ENCODE assay signal across 1 cellular context in the genomic region with DNA sequence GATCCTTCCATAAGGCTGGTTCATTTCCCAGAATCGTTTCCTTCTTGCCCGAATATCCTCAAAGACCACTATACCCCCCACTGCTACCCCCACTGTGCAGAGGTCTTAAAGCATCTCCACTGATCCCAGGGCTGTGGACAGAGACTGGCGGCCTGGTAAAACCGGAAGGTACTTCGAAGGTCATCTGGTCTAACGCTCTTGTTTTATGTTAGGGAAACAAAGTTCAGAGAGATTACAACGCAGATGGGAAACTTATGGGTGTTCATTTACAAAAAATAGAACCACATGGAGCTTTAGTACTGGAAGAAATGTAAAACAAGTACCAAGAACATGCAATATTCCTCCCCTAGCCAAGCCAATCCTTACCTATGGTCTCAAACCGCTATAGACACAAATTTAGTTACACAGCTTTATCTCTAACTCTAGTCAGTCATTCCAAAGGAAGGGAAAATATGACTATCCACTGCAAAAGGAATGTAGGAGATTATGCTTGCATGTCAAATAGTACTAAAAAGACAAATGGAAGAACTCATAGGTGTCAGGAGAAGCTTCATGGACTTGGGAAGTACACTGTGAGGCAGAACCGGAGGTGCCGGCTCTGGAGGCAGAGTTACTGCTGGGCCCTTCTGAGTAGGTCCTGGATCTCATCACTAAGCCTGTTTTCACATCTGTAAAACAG.
TF ChIP-seq lines count a peak whose summit lies in the region.

No MANE protein-coding gene starts in this region.

TF ChIP-seq in HepG2, 621 proteins besides CTCF, POLR2A, EP300 and RAD21 (continued from another document and continues in another):
- TF ChIP-seq, protein P1, sequence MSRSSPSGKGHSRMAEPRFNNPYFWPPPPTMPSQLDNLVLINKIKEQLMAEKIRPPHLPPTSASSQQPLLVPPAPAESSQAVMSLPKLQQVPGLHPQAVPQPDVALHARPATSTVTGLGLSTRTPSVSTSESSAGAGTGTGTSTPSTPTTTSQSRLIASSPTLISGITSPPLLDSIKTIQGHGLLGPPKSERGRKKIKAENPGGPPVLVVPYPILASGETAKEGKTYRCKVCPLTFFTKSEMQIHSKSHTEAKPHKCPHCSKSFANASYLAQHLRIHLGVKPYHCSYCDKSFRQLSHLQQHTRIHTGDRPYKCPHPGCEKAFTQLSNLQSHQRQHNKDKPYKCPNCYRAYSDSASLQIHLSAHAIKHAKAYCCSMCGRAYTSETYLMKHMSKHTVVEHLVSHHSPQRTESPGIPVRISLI (CRISPR knock-in tag; IDR thresholded peaks at IDR 0.05; ENCODE audit: borderline replicate concordance): no peak
- TF ChIP-seq RFXAP (CRISPR knock-in tag; IDR thresholded peaks at IDR 0.05; ENCODE audit: borderline replicate concordance) (no peak), CEBPG (CRISPR knock-in tag; IDR thresholded peaks at IDR 0.05) (no peak), DPF2 (CRISPR knock-in tag; IDR thresholded peaks at IDR 0.05; ENCODE audit: borderline replicate concordance, low read depth) (peak; percentile 49; the same call in 1 of the 2 replicates), ZSCAN12 (CRISPR knock-in tag; IDR thresholded peaks at IDR 0.05) (no peak), FOXP1 (IDR thresholded peaks at IDR 0.05) (no peak), FOXP1 (CRISPR knock-in tag; IDR thresholded peaks at IDR 0.05) (0 out of 2 replicates have a peak, but pooled peaks have one; percentile 12), ZBTB38 (CRISPR knock-in tag; IDR thresholded peaks at IDR 0.05) (no peak), ZNF772 (CRISPR knock-in tag; IDR thresholded peaks at IDR 0.05) (no peak), GATAD2A (CRISPR knock-in tag; IDR thresholded peaks at IDR 0.05) (peak; percentile 62; the same call in 1 of the 2 replicates), CREB1 (IDR thresholded peaks at IDR 0.05) (no peak), CREB1 (CRISPR knock-in tag; IDR thresholded peaks at IDR 0.05) (0 out of 2 replicates have a peak, but pooled peaks have one; percentile 22), SALL2 (CRISPR knock-in tag; IDR thresholded peaks at IDR 0.05) (no peak), SAP130 (CRISPR knock-in tag; IDR thresholded peaks at IDR 0.05; ENCODE audit: low read depth) (peak; percentile 67), SSRP1 (CRISPR knock-in tag; IDR thresholded peaks at IDR 0.05) (no peak), ZNF839 (CRISPR knock-in tag; IDR thresholded peaks at IDR 0.05; ENCODE audit: borderline replicate concordance) (no peak), RFX1 (IDR thresholded peaks at IDR 0.05) (no peak), SALL1 (CRISPR knock-in tag; IDR thresholded peaks at IDR 0.05) (peak; percentile 75), ASH2L (IDR thresholded peaks at IDR 0.05; ENCODE audit: insufficient read length, low read depth, low read length) (peak; percentile 43), TARDBP (CRISPR knock-in tag; IDR thresholded peaks at IDR 0.05) (peak; percentile 58; the same call in 1 of the 2 replicates), ZNF546 (CRISPR knock-in tag; conservative IDR thresholded peaks at IDR 0.05) (no peak), ZNF644 (CRISPR knock-in tag; IDR thresholded peaks at IDR 0.05; ENCODE audit: low read depth) (0 out of 2 replicates have a peak, but pooled peaks have one; percentile 32), ZMYM4 (CRISPR knock-in tag; IDR thresholded peaks at IDR 0.05) (0 out of 2 replicates have a peak, but pooled peaks have one; percentile 6), KLF11 (CRISPR knock-in tag; IDR thresholded peaks at IDR 0.05) (no peak), ESRRA (CRISPR knock-in tag; IDR thresholded peaks at IDR 0.05; ENCODE audit: low read depth) (peak; percentile 68), POGZ (CRISPR knock-in tag; IDR thresholded peaks at IDR 0.05) (0 out of 2 replicates have a peak, but pooled peaks have one; percentile 41), ZNF703 (CRISPR knock-in tag; IDR thresholded peaks at IDR 0.05; ENCODE audit: borderline replicate concordance) (no peak), ZBTB7B (CRISPR knock-in tag; IDR thresholded peaks at IDR 0.05) (0 out of 2 replicates have a peak, but pooled peaks have one; percentile 62), RARA (CRISPR knock-in tag; IDR thresholded peaks at IDR 0.05) (peak; percentile 88), TBX2 (CRISPR knock-in tag; IDR thresholded peaks at IDR 0.05; ENCODE audit: borderline replicate concordance) (peak; percentile 30; the same call in 1 of the 2 replicates), ZSCAN22 (CRISPR knock-in tag; IDR thresholded peaks at IDR 0.05) (no peak), PPARG (CRISPR knock-in tag; conservative IDR thresholded peaks at IDR 0.05) (peak; percentile 36), RXRB (CRISPR knock-in tag; IDR thresholded peaks at IDR 0.05; ENCODE audit: borderline replicate concordance) (peak; percentile 52; the same call in 1 of the 2 replicates), AGO2 (optimal IDR thresholded peaks at IDR 0.05; ENCODE audit: low read depth, low read length) (no peak), FOSL2 (CRISPR knock-in tag; IDR thresholded peaks at IDR 0.05) (peak; percentile 25; the same call in 1 of the 2 replicates), HDAC2 (CRISPR knock-in tag; IDR thresholded peaks at IDR 0.05) (peak; percentile 41; the same call in 1 of the 2 replicates)
- TF ChIP-seq, protein P2, sequence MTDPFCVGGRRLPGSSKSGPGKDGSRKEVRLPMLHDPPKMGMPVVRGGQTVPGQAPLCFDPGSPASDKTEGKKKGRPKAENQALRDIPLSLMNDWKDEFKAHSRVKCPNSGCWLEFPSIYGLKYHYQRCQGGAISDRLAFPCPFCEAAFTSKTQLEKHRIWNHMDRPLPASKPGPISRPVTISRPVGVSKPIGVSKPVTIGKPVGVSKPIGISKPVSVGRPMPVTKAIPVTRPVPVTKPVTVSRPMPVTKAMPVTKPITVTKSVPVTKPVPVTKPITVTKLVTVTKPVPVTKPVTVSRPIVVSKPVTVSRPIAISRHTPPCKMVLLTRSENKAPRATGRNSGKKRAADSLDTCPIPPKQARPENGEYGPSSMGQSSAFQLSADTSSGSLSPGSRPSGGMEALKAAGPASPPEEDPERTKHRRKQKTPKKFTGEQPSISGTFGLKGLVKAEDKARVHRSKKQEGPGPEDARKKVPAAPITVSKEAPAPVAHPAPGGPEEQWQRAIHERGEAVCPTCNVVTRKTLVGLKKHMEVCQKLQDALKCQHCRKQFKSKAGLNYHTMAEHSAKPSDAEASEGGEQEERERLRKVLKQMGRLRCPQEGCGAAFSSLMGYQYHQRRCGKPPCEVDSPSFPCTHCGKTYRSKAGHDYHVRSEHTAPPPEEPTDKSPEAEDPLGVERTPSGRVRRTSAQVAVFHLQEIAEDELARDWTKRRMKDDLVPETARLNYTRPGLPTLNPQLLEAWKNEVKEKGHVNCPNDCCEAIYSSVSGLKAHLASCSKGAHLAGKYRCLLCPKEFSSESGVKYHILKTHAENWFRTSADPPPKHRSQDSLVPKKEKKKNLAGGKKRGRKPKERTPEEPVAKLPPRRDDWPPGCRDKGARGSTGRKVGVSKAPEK (CRISPR knock-in tag; IDR thresholded peaks at IDR 0.05; ENCODE audit: borderline replicate concordance): 0 out of 2 replicates have a peak, but pooled peaks have one; percentile 46
- TF ChIP-seq, protein P3, sequence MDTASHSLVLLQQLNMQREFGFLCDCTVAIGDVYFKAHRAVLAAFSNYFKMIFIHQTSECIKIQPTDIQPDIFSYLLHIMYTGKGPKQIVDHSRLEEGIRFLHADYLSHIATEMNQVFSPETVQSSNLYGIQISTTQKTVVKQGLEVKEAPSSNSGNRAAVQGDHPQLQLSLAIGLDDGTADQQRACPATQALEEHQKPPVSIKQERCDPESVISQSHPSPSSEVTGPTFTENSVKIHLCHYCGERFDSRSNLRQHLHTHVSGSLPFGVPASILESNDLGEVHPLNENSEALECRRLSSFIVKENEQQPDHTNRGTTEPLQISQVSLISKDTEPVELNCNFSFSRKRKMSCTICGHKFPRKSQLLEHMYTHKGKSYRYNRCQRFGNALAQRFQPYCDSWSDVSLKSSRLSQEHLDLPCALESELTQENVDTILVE (CRISPR knock-in tag; IDR thresholded peaks at IDR 0.05): no peak
- TF ChIP-seq, protein P4, sequence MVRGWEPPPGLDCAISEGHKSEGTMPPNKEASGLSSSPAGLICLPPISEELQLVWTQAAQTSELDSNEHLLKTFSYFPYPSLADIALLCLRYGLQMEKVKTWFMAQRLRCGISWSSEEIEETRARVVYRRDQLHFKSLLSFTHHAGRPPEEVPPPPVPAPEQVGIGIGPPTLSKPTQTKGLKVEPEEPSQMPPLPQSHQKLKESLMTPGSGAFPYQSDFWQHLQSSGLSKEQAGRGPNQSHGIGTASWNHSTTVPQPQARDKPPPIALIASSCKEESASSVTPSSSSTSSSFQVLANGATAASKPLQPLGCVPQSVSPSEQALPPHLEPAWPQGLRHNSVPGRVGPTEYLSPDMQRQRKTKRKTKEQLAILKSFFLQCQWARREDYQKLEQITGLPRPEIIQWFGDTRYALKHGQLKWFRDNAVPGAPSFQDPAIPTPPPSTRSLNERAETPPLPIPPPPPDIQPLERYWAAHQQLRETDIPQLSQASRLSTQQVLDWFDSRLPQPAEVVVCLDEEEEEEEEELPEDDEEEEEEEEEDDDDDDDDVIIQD (CRISPR knock-in tag; IDR thresholded peaks at IDR 0.05; ENCODE audit: low read depth): peak; percentile 45; the same call in 1 of the 2 replicates
- TF ChIP-seq, protein P5, sequence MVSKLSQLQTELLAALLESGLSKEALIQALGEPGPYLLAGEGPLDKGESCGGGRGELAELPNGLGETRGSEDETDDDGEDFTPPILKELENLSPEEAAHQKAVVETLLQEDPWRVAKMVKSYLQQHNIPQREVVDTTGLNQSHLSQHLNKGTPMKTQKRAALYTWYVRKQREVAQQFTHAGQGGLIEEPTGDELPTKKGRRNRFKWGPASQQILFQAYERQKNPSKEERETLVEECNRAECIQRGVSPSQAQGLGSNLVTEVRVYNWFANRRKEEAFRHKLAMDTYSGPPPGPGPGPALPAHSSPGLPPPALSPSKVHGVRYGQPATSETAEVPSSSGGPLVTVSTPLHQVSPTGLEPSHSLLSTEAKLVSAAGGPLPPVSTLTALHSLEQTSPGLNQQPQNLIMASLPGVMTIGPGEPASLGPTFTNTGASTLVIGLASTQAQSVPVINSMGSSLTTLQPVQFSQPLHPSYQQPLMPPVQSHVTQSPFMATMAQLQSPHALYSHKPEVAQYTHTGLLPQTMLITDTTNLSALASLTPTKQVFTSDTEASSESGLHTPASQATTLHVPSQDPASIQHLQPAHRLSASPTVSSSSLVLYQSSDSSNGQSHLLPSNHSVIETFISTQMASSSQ (IDR thresholded peaks at IDR 0.05; ENCODE audit: low read depth): 0 out of 2 replicates have a peak, but pooled peaks have one; percentile 9
- TF ChIP-seq, protein P5 (CRISPR knock-in tag; IDR thresholded peaks at IDR 0.05; ENCODE audit: borderline replicate concordance): no peak
- TF ChIP-seq, protein P6, sequence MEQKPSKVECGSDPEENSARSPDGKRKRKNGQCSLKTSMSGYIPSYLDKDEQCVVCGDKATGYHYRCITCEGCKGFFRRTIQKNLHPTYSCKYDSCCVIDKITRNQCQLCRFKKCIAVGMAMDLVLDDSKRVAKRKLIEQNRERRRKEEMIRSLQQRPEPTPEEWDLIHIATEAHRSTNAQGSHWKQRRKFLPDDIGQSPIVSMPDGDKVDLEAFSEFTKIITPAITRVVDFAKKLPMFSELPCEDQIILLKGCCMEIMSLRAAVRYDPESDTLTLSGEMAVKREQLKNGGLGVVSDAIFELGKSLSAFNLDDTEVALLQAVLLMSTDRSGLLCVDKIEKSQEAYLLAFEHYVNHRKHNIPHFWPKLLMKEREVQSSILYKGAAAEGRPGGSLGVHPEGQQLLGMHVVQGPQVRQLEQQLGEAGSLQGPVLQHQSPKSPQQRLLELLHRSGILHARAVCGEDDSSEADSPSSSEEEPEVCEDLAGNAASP (CRISPR knock-in tag; IDR thresholded peaks at IDR 0.05; ENCODE audit: borderline replicate concordance): peak; percentile 16; the same call in 1 of the 2 replicates
- TF ChIP-seq, protein P7, sequence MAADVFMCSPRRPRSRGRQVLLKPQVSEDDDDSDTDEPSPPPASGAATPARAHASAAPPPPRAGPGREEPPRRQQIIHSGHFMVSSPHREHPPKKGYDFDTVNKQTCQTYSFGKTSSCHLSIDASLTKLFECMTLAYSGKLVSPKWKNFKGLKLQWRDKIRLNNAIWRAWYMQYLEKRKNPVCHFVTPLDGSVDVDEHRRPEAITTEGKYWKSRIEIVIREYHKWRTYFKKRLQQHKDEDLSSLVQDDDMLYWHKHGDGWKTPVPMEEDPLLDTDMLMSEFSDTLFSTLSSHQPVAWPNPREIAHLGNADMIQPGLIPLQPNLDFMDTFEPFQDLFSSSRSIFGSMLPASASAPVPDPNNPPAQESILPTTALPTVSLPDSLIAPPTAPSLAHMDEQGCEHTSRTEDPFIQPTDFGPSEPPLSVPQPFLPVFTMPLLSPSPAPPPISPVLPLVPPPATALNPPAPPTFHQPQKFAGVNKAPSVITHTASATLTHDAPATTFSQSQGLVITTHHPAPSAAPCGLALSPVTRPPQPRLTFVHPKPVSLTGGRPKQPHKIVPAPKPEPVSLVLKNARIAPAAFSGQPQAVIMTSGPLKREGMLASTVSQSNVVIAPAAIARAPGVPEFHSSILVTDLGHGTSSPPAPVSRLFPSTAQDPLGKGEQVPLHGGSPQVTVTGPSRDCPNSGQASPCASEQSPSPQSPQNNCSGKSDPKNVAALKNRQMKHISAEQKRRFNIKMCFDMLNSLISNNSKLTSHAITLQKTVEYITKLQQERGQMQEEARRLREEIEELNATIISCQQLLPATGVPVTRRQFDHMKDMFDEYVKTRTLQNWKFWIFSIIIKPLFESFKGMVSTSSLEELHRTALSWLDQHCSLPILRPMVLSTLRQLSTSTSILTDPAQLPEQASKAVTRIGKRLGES (CRISPR knock-in tag; IDR thresholded peaks at IDR 0.05; ENCODE audit: borderline replicate concordance): no peak
